ENCODE assay signal across 17 cellular contexts in the genomic region with DNA sequence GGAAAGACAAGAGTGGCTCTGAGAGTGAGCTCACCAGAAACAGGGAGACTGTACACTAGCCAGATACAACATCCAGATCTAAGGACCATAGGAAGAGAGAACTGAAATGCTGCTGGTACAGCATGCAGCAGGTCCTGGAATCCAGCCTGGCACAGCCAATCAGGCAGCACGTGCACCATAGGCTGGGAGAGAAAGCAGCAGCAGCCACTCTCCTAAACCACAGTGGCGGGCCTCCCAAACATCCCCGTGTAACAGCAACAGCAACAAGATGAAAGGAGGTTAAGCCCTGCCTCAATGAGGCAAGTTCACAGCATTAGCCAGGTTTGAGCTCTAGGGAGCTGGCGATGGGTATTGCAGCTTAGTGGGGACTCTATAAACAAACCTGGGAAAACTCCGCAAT.
"Had no signal": no experiment of that assay in that cellular context is flagged by ENCODE, and none has a peak within 500 bp of the region (broad histone marks: within the 10 kb centered on the region; RNA-seq: fewer than 3 reads in every experiment).

No MANE protein-coding gene starts in this region.

- H3K36me3 Mint-ChIP-seq: naive thymus-derived CD8-positive, alpha-beta T cell; stimulated activated effector memory CD8-positive, alpha-beta T cell treated with anti-CD3 and anti-CD28 coated beads, Interleukin-12 subunit alpha, Interleukin-12 subunit beta, amount 100 ng/mL, for 72 hours had no signal

- H3K4me3 Mint-ChIP-seq: naive thymus-derived CD8-positive, alpha-beta T cell; stimulated activated effector memory CD8-positive, alpha-beta T cell treated with anti-CD3 and anti-CD28 coated beads, Interleukin-12 subunit alpha, Interleukin-12 subunit beta, amount 100 ng/mL, for 72 hours; stimulated activated naive CD8-positive, alpha-beta T cell treated with anti-CD3 and anti-CD28 coated beads, Interleukin-15, Interleukin-2, amounts not matched to agents 100 ng/mL and 50 ng/mL, for 24 hours had no signal

- H3K9me3 Mint-ChIP-seq: stimulated activated effector memory CD8-positive, alpha-beta T cell treated with anti-CD3 and anti-CD28 coated beads, Interleukin-12 subunit alpha, Interleukin-12 subunit beta, amount 100 ng/mL, for 72 hours had no signal

- H3K27ac Mint-ChIP-seq: naive thymus-derived CD8-positive, alpha-beta T cell; stimulated activated effector memory CD8-positive, alpha-beta T cell treated with anti-CD3 and anti-CD28 coated beads, Interleukin-12 subunit alpha, Interleukin-12 subunit beta, amount 100 ng/mL, for 72 hours; stimulated activated naive CD8-positive, alpha-beta T cell treated with anti-CD3 and anti-CD28 coated beads, Interleukin-15, Interleukin-2, amounts not matched to agents 100 ng/mL and 50 ng/mL, for 24 hours had no signal

- H3K27me3 ChIP-seq: heart left ventricle, ovary, tibial artery, upper lobe of right lung had no signal

- H3K36me3 ChIP-seq: heart left ventricle, ovary, tibial artery, upper lobe of right lung had no signal

- H3K4me1 ChIP-seq: heart left ventricle, tibial artery, upper lobe of right lung had no signal

- H3K4me1 Mint-ChIP-seq: naive thymus-derived CD8-positive, alpha-beta T cell had no signal

- H3K9me3 ChIP-seq: heart left ventricle, mucosa of descending colon, ovary, tibial artery, upper lobe of right lung had no signal

- H3K27me3 Mint-ChIP-seq: naive thymus-derived CD8-positive, alpha-beta T cell; stimulated activated naive CD8-positive, alpha-beta T cell treated with anti-CD3 and anti-CD28 coated beads, Interleukin-15, Interleukin-2, amounts not matched to agents 100 ng/mL and 50 ng/mL, for 24 hours had no signal

- H3K27ac ChIP-seq: coronary artery, heart left ventricle, ovary, tibial artery, upper lobe of right lung had no signal

- H3K4me3 ChIP-seq: coronary artery, heart left ventricle, mucosa of descending colon, ovary, tibial artery, upper lobe of right lung had no signal

- DNase-seq: effector CD8-positive, alpha-beta T cell; heart left ventricle; hippocampal formation; kidney glomerular epithelial cell; mammary epithelial cell; mucosa of descending colon; naive thymus-derived CD8-positive, alpha-beta T cell; nucleus accumbens; ovary; right cardiac atrium; stimulated activated CD4-positive, alpha-beta T cell treated with anti-CD3 and anti-CD28 coated beads, Interleukin-4, amount 100 ng/mL, for 1 hour; stimulated activated CD8-positive, alpha-beta memory T cell treated with anti-CD3 and anti-CD28 coated beads, Interleukin-4, amount 100 ng/mL, for 48 hours; tibial artery; upper lobe of right lung had no signal
